ENCODE assay signal across 14 cellular contexts in the genomic region with DNA sequence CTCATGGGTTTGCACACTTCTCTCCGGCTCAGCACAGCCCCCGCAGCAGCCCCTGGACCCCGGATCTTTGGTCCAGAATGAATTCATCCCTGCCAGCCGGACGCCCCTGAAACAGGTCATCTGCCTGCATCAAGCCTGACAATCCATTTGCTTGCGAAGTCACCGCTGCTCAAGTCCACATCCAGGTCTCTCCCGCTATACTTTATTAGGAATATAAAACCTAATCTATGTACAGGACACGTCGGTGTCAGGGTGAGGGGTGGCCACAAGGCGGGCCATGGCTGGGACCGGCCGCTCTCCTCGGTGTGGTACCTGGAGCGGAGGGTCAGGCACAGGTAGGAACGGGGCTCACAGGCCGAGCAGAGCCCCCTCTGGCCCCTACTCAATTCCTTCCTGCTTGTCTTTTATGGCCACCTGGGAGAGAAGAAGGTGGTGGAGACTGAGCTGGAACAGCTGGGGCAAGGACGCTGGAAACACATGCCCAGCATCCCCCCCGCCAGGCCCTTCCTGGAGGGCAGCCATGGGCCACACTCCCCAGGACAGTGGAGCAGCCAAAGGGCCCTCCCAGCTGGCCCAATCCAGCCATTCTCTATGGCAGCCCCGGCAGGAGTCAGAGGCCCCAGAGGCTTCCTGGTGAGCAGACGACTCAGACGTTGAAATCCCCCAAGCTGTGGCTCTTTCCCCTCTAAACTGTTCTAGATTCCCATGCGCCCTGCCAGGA. TPM values are rescaled to one million over a fixed set of nuclear protein-coding genes. Genes with fewer than 3 reads are reported as not detected.
DNase-seq lines count a peak whose midpoint lies in the region; ATAC-seq and TF ChIP-seq lines count a peak whose summit lies in the region.
"Had no signal": no experiment of that assay in that cellular context is flagged by ENCODE, and none has a peak within 500 bp of the region (broad histone marks: within the 10 kb centered on the region; RNA-seq: fewer than 3 reads in every experiment).

No MANE protein-coding gene starts in this region.

- peaks cover 0 to 22% of the 10 kb centered on the region in 2 donors for H3K36me3 ChIP-seq in adrenal gland (replicated peaks in 1 of 2)
- peaks cover 54% of the 10 kb centered on the region for H3K36me3 ChIP-seq in lower lobe of right lung
- H3K36me3 ChIP-seq in suprapubic skin: peaks cover 60% of the 10 kb centered on the region
- peaks cover 23% of the 10 kb centered on the region for H3K36me3 ChIP-seq in brain microvascular endothelial cell (replicated peaks)
- H3K36me3 ChIP-seq: prostate gland had no signal

- ATAC-seq in Right ventricle myocardium inferior (no peak), lower lobe of right lung (no peak), HG02678 (IDR thresholded peaks at IDR 0.05; ENCODE audit: unreplicated experiment) (no peak), HG03139 (IDR thresholded peaks at IDR 0.05; ENCODE audit: unreplicated experiment) (no peak)

- no peak overlapping the region for H3K4me3 ChIP-seq in adrenal gland
- H3K4me3 ChIP-seq in lower lobe of right lung: no peak overlapping the region
- no peak overlapping the region for H3K4me3 ChIP-seq in suprapubic skin
- no peak overlapping the region for H3K4me3 ChIP-seq in brain microvascular endothelial cell (ENCODE audit: low read depth, low read length)
- H3K4me3 ChIP-seq: prostate gland had no signal

- H3K9me3 ChIP-seq in adrenal gland (replicated peaks in 1 of 3): no peaks in the 10 kb centered on the region
- H3K9me3 ChIP-seq in lower lobe of right lung: no peaks in the 10 kb centered on the region
- no peaks in the 10 kb centered on the region for H3K9me3 ChIP-seq in suprapubic skin
- H3K9me3 ChIP-seq: prostate gland had no signal

- DNase-seq in cardiac septum (ENCODE audit: low spot score) (peak; percentile 69), Right ventricle myocardium inferior (ENCODE audit: missing footprints) (no peak), adrenal gland (peak in 5 of 7 donors; percentile 5 to 50 (median 30)), lower lobe of right lung (peak; percentile 25), suprapubic skin (ENCODE audit: low spot score in 2 of 2) (peak; percentile 55 to 56), brain microvascular endothelial cell (no peak)
- DNase-seq: central memory CD4-positive, alpha-beta T cell; HFFc6; Karpas-422; NCI-H1417 treated with DMSO at 0.1 percent for 48 hours; NCI-H226 had no signal

- no peak for TF ChIP-seq EP300 in suprapubic skin (IDR thresholded peaks at IDR 0.05)

- H3K27ac ChIP-seq in adrenal gland (no peak overlapping the region), lower lobe of right lung (no peak overlapping the region), suprapubic skin (no peak overlapping the region), brain microvascular endothelial cell (no peak overlapping the region)
- H3K27ac ChIP-seq: prostate gland had no signal

- H3K4me1 ChIP-seq in adrenal gland (replicated peaks in 1 of 2): peaks cover 8 to 11% of the 10 kb centered on the region in 2 donors
- H3K4me1 ChIP-seq in lower lobe of right lung: peaks cover 5% of the 10 kb centered on the region
- H3K4me1 ChIP-seq in suprapubic skin: no peaks in the 10 kb centered on the region
- H3K4me1 ChIP-seq: prostate gland had no signal

- in situ Hi-C loops in brain microvascular endothelial cell (cut with HindIII; ENCODE audit: low pct_ligation_motif_present, low sequenced_read_pairs): no loop called here

- H3K27me3 ChIP-seq in adrenal gland (no peaks in the 10 kb centered on the region), lower lobe of right lung (ENCODE audit: low read depth) (no peaks in the 10 kb centered on the region), suprapubic skin (no peaks in the 10 kb centered on the region), brain microvascular endothelial cell (replicated peaks) (no peaks in the 10 kb centered on the region)

- no peak for TF ChIP-seq CTCF in adrenal gland (IDR thresholded peaks at IDR 0.05)
- TF ChIP-seq CTCF in lower lobe of right lung (IDR thresholded peaks at IDR 0.05): no peak
- no peak for TF ChIP-seq CTCF in suprapubic skin (IDR thresholded peaks at IDR 0.05)
- no peak for TF ChIP-seq CTCF in brain microvascular endothelial cell (IDR thresholded peaks at IDR 0.05; ENCODE audit: low read depth, low read length, missing control alignments)

- intact Hi-C loops in cardiac septum (cut with DNase I): no loop called here
- intact Hi-C loops in Right ventricle myocardium inferior (cut with DNase I): no loop called here
- intact Hi-C loops in adrenal gland (cut with DNase I): no loop called here
- intact Hi-C loops in lower lobe of right lung (cut with DNase I): no loop called here

- no peak for TF ChIP-seq POLR2A in adrenal gland (IDR thresholded peaks at IDR 0.05)
- no peak for TF ChIP-seq POLR2A in suprapubic skin (IDR thresholded peaks at IDR 0.05)

- WGBS in adrenal gland, 4 donors: 79 to 91% (median 84%) methylated on average over 14 to 23 of the region's 23 CpGs
- 86% methylated on average over 21 of the region's 23 CpGs for WGBS in suprapubic skin

RNA-seq across cellular contexts. Expression of gene POLR2J, which starts 5.3 kb away (rescaled TPM):
- total RNA-seq in cardiac septum (58.7 TPM), Right ventricle myocardium inferior (49.0 TPM), adrenal gland (10 to 100 TPM; 15.0 to 63.5 (median 52.5) TPM), lower lobe of right lung (37.9 TPM), suprapubic skin (10 to 100 TPM in 3 of 4 donors, 1 to 10 TPM in 1; 9.5 to 29.0 (median 19.3) TPM)
- polyA plus RNA-seq in adrenal gland: 100 to 1,000 TPM in 2 of 3 donors, 10 to 100 TPM in 1; 75.8 to 295 (median 172) TPM

RNA-seq across cellular contexts. Expression of gene LRWD1, which starts 8.6 kb away (rescaled TPM):
- total RNA-seq in cardiac septum (9.9 TPM), Right ventricle myocardium inferior (10.0 TPM), adrenal gland (10 to 100 TPM; 13.0 to 48.9 (median 25.1) TPM), lower lobe of right lung (19.2 TPM), suprapubic skin (10 to 100 TPM in 3 of 4 donors, 1 to 10 TPM in 1; 9.8 to 19.2 (median 16.4) TPM)
- polyA plus RNA-seq in adrenal gland: 10 to 100 TPM in 2 of 3 donors, 1 to 10 TPM in 1; 7.3 to 24.5 (median 22.9) TPM

RNA-seq across cellular contexts. Expression of gene ALKBH4, which starts 8.8 kb away (rescaled TPM):
- total RNA-seq in cardiac septum: 6.5 TPM
- total RNA-seq in Right ventricle myocardium inferior: 5.8 TPM
- 10 to 100 TPM; 12.1 to 37.4 (median 12.8) TPM for total RNA-seq in adrenal gland
- polyA plus RNA-seq in adrenal gland: 1 to 10 TPM; 6.0 to 9.2 (median 9.1) TPM
- total RNA-seq in lower lobe of right lung: 10.6 TPM
- total RNA-seq in suprapubic skin: 10 to 100 TPM; 17.9 to 41.1 (median 26.7) TPM

RNA-seq across cellular contexts. Expression of gene ORAI2, which starts 40.1 kb away (rescaled TPM):
- total RNA-seq in cardiac septum (6.8 TPM), Right ventricle myocardium inferior (3.0 TPM), adrenal gland (100 to 1,000 TPM in 1 of 8 donors, 10 to 100 TPM in 7; 25.7 to 110 (median 43.1) TPM), lower lobe of right lung (29.7 TPM), suprapubic skin (1 to 10 TPM; 4.3 to 7.0 (median 5.0) TPM)
- 10 to 100 TPM in 1 of 3 donors, 1 to 10 TPM in 2; 7.0 to 12.7 (median 7.0) TPM for polyA plus RNA-seq in adrenal gland

RNA-seq across cellular contexts. Expression of gene RASA4B, which starts 44.1 kb away (rescaled TPM):
- total RNA-seq in cardiac septum: 6.3 TPM
- total RNA-seq in Right ventricle myocardium inferior: 7.8 TPM
- total RNA-seq in adrenal gland: 10 to 100 TPM; 12.1 to 40.5 (median 24.6) TPM
- polyA plus RNA-seq in adrenal gland: 100 to 1,000 TPM in 1 of 3 donors, 10 to 100 TPM in 1, 1 to 10 TPM in 1; 1.9 to 150 (median 66.8) TPM
- 22.6 TPM for total RNA-seq in lower lobe of right lung
- 10 to 100 TPM; 26.5 to 30.7 (median 28.4) TPM for total RNA-seq in suprapubic skin

Comparison
In these comparisons a context has a peak if more than half of its experiments do, and no peak if none do; other contexts are left out.
1. DNase-seq: peak in cardiac septum (single experiment), adrenal gland (5 of 7), lower lobe of right lung (single experiment) and suprapubic skin (2 of 2); none in Right ventricle myocardium inferior (single experiment) and brain microvascular endothelial cell (single experiment).